1 cellular context compared by ENCODE assay signal in genomic region chr20:35271904-35272303, GRCh38.
TF ChIP-seq lines count a peak whose summit lies in the region.

No MANE protein-coding gene starts in this region.

TF ChIP-seq in IMR-90, 13 proteins besides CTCF, POLR2A, EP300 and RAD21:
- TF ChIP-seq CHD1 (IDR thresholded peaks at IDR 0.05; ENCODE audit: low read depth, low read length) (no peak), NFE2L2 (IDR thresholded peaks at IDR 0.05; ENCODE audit: low read depth, low read length) (no peak), CEBPB (IDR thresholded peaks at IDR 0.05; ENCODE audit: low read depth, low read length) (peak; percentile 46; the same call in 1 of the 2 replicates)
